In genomic region chr1:243979396-243979795, GRCh38 we compare ENCODE assay signal across 19 cellular contexts.
A peak's percentile ranks its signal among the peaks of the same experiment; 100 is the strongest.
DNase-seq lines count a peak whose midpoint lies in the region; ATAC-seq, FAIRE-seq and TF ChIP-seq lines count a peak whose summit lies in the region.
"Had no signal": no experiment of that assay in that cellular context is flagged by ENCODE, and none has a peak within 500 bp of the region (broad histone marks: within the 10 kb centered on the region; RNA-seq: fewer than 3 reads in every experiment).

No MANE protein-coding gene starts in this region.

- POLR2A ChIA-PET in PC-3 (lab: Charles Lee; ENCODE audit: unreplicated experiment): no interaction called here

- H3K9me2 ChIP-seq in PC-3 (replicated peaks; ENCODE audit: low read length): no peaks in the 10 kb centered on the region

- TF ChIP-seq CTCF in glutamatergic neuron (IDR thresholded peaks at IDR 0.05; ENCODE audit: partially characterized antibody, unreplicated experiment): no peak
- no peak for TF ChIP-seq CTCF in PC-3 (conservative IDR thresholded peaks at IDR 0.05; ENCODE audit: low read depth, low read length)

- H3F3A ChIP-seq in PC-3 (ENCODE audit: low read length, unreplicated experiment): no peaks in the 10 kb centered on the region

- peaks cover 7% of the 10 kb centered on the region for H3K9me3 Mint-ChIP-seq in glutamatergic neuron (ENCODE audit: unreplicated experiment)
- H3K9me3 Mint-ChIP-seq in activated naive CD4-positive, alpha-beta T cell treated with anti-CD3 and anti-CD28 coated beads, Interleukin-2, amount 50 U/mL, for 72 hours: no peaks in the 10 kb centered on the region

- H3K79me2 ChIP-seq in PC-3 (ENCODE audit: low read length): no peaks in the 10 kb centered on the region

- peaks cover 4% of the 10 kb centered on the region for H3K36me3 Mint-ChIP-seq in glutamatergic neuron (ENCODE audit: unreplicated experiment)
- no peaks in the 10 kb centered on the region for H3K36me3 Mint-ChIP-seq in activated naive CD4-positive, alpha-beta T cell treated with anti-CD3 and anti-CD28 coated beads, Interleukin-2, amount 50 U/mL, for 72 hours

- no peak for ATAC-seq in PC-3
- ATAC-seq in activated naive CD4-positive, alpha-beta T cell treated with anti-CD3 and anti-CD28 coated beads, Interleukin-2, amount 50 U/mL, for 72 hours: no peak
- ATAC-seq: HepG2 had no signal

- no peaks in the 10 kb centered on the region for H4K20me1 ChIP-seq in PC-3 (ENCODE audit: low read length)

- BruUV-seq in PC-3 (replicated peaks; lab: Mats Ljungman, UMichigan): no TSS peak

- H3K4me3 Mint-ChIP-seq in glutamatergic neuron (ENCODE audit: unreplicated experiment): no peak overlapping the region

- intact Hi-C loops in PC-3 (cut with micrococcal nuclease): no loop called here

- H3K9me3 ChIP-seq in PC-3 (ENCODE audit: low read length): no peaks in the 10 kb centered on the region
- H3K9me3 ChIP-seq: MG63, Peyer's patch had no signal

- H3K27ac Mint-ChIP-seq in glutamatergic neuron (ENCODE audit: unreplicated experiment): no peak overlapping the region
- H3K27ac Mint-ChIP-seq in activated naive CD4-positive, alpha-beta T cell treated with anti-CD3 and anti-CD28 coated beads, Interleukin-2, amount 50 U/mL, for 72 hours: no peak overlapping the region

- H3K4me2 ChIP-seq in PC-3 (ENCODE audit: low read length): no peak overlapping the region

- H3K27me3 Mint-ChIP-seq in glutamatergic neuron (ENCODE audit: unreplicated experiment): peaks cover 6% of the 10 kb centered on the region

- no peak overlapping the region for H3K9ac ChIP-seq in PC-3 (ENCODE audit: low read length)

- CTCF ChIA-PET in PC-3 (lab: Charles Lee): no interaction called here

- FAIRE-seq in HTR-8/SVneo (lab: Jason Lieb, UNC): peak; percentile 79
- FAIRE-seq: H54, HepG2 had no signal

- H2AFZ ChIP-seq in PC-3 (ENCODE audit: low read length): no peak overlapping the region

- peaks cover 27% of the 10 kb centered on the region for H3K4me1 Mint-ChIP-seq in glutamatergic neuron (ENCODE audit: low read depth, unreplicated experiment)

- H3K4me1 ChIP-seq in PC-3 (ENCODE audit: insufficient read depth, low read length): no peaks in the 10 kb centered on the region
- H3K4me1 ChIP-seq: Peyer's patch had no signal

- H3K36me3 ChIP-seq in PC-3 (ENCODE audit: low read depth, low read length): no peaks in the 10 kb centered on the region
- H3K36me3 ChIP-seq: MG63, Peyer's patch had no signal

- no peaks in the 10 kb centered on the region for H3K27me3 ChIP-seq in PC-3 (ENCODE audit: low read length)
- H3K27me3 ChIP-seq: Peyer's patch had no signal

- DNase-seq in NCI-H146 (lab: John Stamatoyannopoulos, UW) (peak; percentile 11), NCI-H146 treated with DMSO at 0.1 percent for 48 hours (lab: John Stamatoyannopoulos, UW; ENCODE audit: unreplicated experiment) (no peak), HTR-8/SVneo (ENCODE audit: insufficient read length, low spot score) (no peak), glutamatergic neuron (peak; percentile 42), ureter (ENCODE audit: low spot score) (peak; percentile 45), ecto neural progenitor cell (ENCODE audit: low spot score) (no peak), PC-3 (no peak)
- DNase-seq in activated naive CD4-positive, alpha-beta T cell treated with anti-CD3 and anti-CD28 coated beads, Interleukin-2, amount 50 U/mL, for 72 hours (ENCODE audit: low spot score in 2 of 2): no peak
- DNase-seq: C1 segment of cervical spinal cord, DMS79, MG63, NCI-H1092 treated with DMSO at 0.1 percent for 48 hours, NCI-H187, NCI-H446 treated with DMSO at 0.1 percent for 48 hours, NCI-H774, Peyer's patch, SHP77 had no signal

- no peak overlapping the region for H3K27ac ChIP-seq in PC-3 (ENCODE audit: low read length)
- H3K27ac ChIP-seq: Peyer's patch had no signal

- H3K4me3 ChIP-seq in PC-3 (ENCODE audit: low read length): no peak overlapping the region
- H3K4me3 ChIP-seq: MG63, Peyer's patch had no signal

Comparison
In these comparisons a context has a peak if more than half of its experiments do, and no peak if none do; other contexts are left out.
1. DNase-seq: peak in NCI-H146 (single experiment), glutamatergic neuron (single experiment) and ureter (single experiment); none in NCI-H146 treated with DMSO at 0.1 percent for 48 hours (single experiment), HTR-8/SVneo (single experiment), ecto neural progenitor cell (single experiment), PC-3 (single experiment) and activated naive CD4-positive, alpha-beta T cell treated with anti-CD3 and anti-CD28 coated beads, Interleukin-2, amount 50 U/mL, for 72 hours (0 of 2).